Comparison of ENCODE assay signal across 12 cellular contexts in the genomic region with DNA sequence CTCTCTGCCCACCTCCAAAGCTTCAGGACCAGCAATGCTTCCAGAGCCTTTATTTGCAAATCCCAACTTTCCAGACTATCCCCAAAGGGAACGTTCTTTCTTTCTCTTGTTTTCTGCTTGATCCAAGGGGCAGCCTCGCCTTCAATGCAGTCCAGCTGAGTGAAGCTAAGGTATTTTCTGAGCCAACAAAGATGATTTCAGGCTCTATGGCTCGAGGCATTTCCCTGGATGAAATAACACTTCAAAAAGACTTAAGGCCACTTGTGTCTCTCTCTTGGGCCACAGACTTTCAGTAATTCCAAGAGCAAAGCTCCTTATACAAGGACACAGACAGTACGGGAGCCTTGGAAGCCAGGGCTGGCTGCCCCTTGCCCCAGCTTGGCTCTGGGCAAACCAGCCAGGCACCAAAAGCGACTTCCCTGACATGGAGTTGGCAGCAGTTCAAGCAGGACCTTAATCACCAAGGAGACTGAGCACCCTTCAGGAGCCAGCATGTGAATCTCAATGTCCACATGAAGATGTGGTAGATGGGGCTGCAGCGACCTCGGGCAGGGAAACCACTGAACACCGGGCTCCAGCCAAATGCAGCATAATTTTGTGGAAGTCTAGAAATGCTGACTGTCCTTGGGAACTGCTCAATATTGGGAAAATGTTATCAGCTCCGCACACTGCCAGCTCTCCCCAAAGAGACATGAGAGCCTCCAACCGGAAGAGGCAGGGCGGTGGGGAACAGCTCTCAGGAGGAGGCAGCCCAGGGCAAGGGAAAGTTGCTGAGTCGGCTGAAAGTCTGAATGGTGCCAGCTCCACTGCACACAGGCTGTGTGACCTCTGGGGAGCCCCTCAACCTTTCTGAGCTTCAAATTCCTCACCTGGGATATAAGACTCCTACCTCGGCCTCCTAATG. TPM values are rescaled to one million over a fixed set of nuclear protein-coding genes. Genes with fewer than 3 reads are reported as not detected.
DNase-seq lines count a peak whose midpoint lies in the region; ATAC-seq and TF ChIP-seq lines count a peak whose summit lies in the region.
"Had no signal": no experiment of that assay in that cellular context is flagged by ENCODE, and none has a peak within 500 bp of the region (broad histone marks: within the 10 kb centered on the region; RNA-seq: fewer than 3 reads in every experiment).

No MANE protein-coding gene starts in this region.

- H3K27me3 Mint-ChIP-seq in activated CD8-positive, alpha-beta memory T cell treated with anti-CD3 and anti-CD28 coated beads, Interleukin-2, amount 10 ng/mL, durations not matched to agents 7 days and 5 days, result no peaks in the 10 kb centered on the region
- H3K27me3 Mint-ChIP-seq in neural crest cell (ENCODE audit: low read depth), result no peaks in the 10 kb centered on the region
- no peaks in the 10 kb centered on the region for H3K27me3 Mint-ChIP-seq in activated naive CD4-positive, alpha-beta T cell treated with anti-CD3 and anti-CD28 coated beads for 36 hours (ENCODE audit: low read depth)
- H3K27me3 Mint-ChIP-seq: IgD-negative memory B cell had no signal

- intact Hi-C loops in vagina (cut with DNase I), result no loop called here
- intact Hi-C loops in activated naive CD4-positive, alpha-beta T cell treated with anti-CD3 and anti-CD28 coated beads for 36 hours (cut with micrococcal nuclease), result no loop called here

- CTCF ChIA-PET in activated CD8-positive, alpha-beta memory T cell treated with anti-CD3 and anti-CD28 coated beads, Interleukin-2, amount 10 ng/mL, durations not matched to agents 7 days and 5 days (lab: Charles Lee), result interaction anchor here (0.5 to 2.4 kb wide), 10 partner anchors 26 to 104 kb away, joined by 3 to 11 read pairs (median 6); a partner anchor contains a TSS
- CTCF ChIA-PET in activated naive CD4-positive, alpha-beta T cell treated with anti-CD3 and anti-CD28 coated beads for 36 hours (lab: Charles Lee), result interaction anchor here (1.2 to 1.4 kb wide), 2 partner anchors 34 to 103 kb away, joined by 3 read pairs; no protein-coding TSS in a partner anchor

- H3K4me3 Mint-ChIP-seq in activated CD8-positive, alpha-beta memory T cell treated with anti-CD3 and anti-CD28 coated beads, Interleukin-2, amount 10 ng/mL, durations not matched to agents 7 days and 5 days, result no peak overlapping the region
- no peak overlapping the region for H3K4me3 Mint-ChIP-seq in neural crest cell
- H3K4me3 Mint-ChIP-seq in activated naive CD4-positive, alpha-beta T cell treated with anti-CD3 and anti-CD28 coated beads for 36 hours, result no peak overlapping the region
- H3K4me3 Mint-ChIP-seq: IgD-negative memory B cell had no signal

- H3K4me3 ChIP-seq in vagina, result peak overlapping the region in 1 of 2 donors; percentile 11

- no peaks in the 10 kb centered on the region for H3K27me3 ChIP-seq in vagina

- H3K27ac ChIP-seq in epithelial cell of prostate (peak overlapping the region; percentile 78), vagina (peak overlapping the region; percentile 60)

- no peak overlapping the region for H3K27ac Mint-ChIP-seq in activated CD8-positive, alpha-beta memory T cell treated with anti-CD3 and anti-CD28 coated beads, Interleukin-2, amount 10 ng/mL, durations not matched to agents 7 days and 5 days
- peak overlapping the region; percentile 50 for H3K27ac Mint-ChIP-seq in neural crest cell (ENCODE audit: unreplicated experiment)
- no peak overlapping the region for H3K27ac Mint-ChIP-seq in activated naive CD4-positive, alpha-beta T cell treated with anti-CD3 and anti-CD28 coated beads for 36 hours

- no peak for TF ChIP-seq POLR2A in vagina (IDR thresholded peaks at IDR 0.05)

- no peaks in the 10 kb centered on the region for H3K9me3 ChIP-seq in vagina

- no peaks in the 10 kb centered on the region for H3K36me3 Mint-ChIP-seq in activated CD8-positive, alpha-beta memory T cell treated with anti-CD3 and anti-CD28 coated beads, Interleukin-2, amount 10 ng/mL, durations not matched to agents 7 days and 5 days
- peaks cover 4% of the 10 kb centered on the region for H3K36me3 Mint-ChIP-seq in neural crest cell (ENCODE audit: low read depth)
- H3K36me3 Mint-ChIP-seq in activated naive CD4-positive, alpha-beta T cell treated with anti-CD3 and anti-CD28 coated beads for 36 hours (ENCODE audit: low read depth), result no peaks in the 10 kb centered on the region
- H3K36me3 Mint-ChIP-seq: IgD-negative memory B cell had no signal

- H3K4me1 Mint-ChIP-seq in activated CD8-positive, alpha-beta memory T cell treated with anti-CD3 and anti-CD28 coated beads, Interleukin-2, amount 10 ng/mL, durations not matched to agents 7 days and 5 days, result peaks cover 20% of the 10 kb centered on the region
- H3K4me1 Mint-ChIP-seq in neural crest cell, result peaks cover 37% of the 10 kb centered on the region
- peaks cover 7% of the 10 kb centered on the region for H3K4me1 Mint-ChIP-seq in activated naive CD4-positive, alpha-beta T cell treated with anti-CD3 and anti-CD28 coated beads for 36 hours (ENCODE audit: low read depth)

- peaks cover 53% of the 10 kb centered on the region for H3K4me1 ChIP-seq in vagina

- no peak for TF ChIP-seq CTCF in neural crest cell (conservative IDR thresholded peaks at IDR 0.05)
- no peak for TF ChIP-seq CTCF in vagina (IDR thresholded peaks at IDR 0.05)

- ATAC-seq in activated CD8-positive, alpha-beta memory T cell treated with anti-CD3 and anti-CD28 coated beads, Interleukin-2, amount 10 ng/mL, durations not matched to agents 7 days and 5 days, result no peak
- no peak for ATAC-seq in GM21786 (IDR thresholded peaks at IDR 0.05; ENCODE audit: unreplicated experiment)

- no peaks in the 10 kb centered on the region for H3K36me3 ChIP-seq in vagina

- peak; percentile 31 for DNase-seq in activated CD8-positive, alpha-beta memory T cell treated with anti-CD3 and anti-CD28 coated beads, Interleukin-2, amount 10 ng/mL, durations not matched to agents 7 days and 5 days
- DNase-seq in activated CD8-positive, alpha-beta memory T cell treated with anti-CD3 and anti-CD28 coated beads, Interleukin-2, amount 50 U/mL, for 4 hours, result no peak
- DNase-seq in epithelial cell of prostate (ENCODE audit: low read depth, low spot score) (no peak), neural crest cell (ENCODE audit: low read depth, low spot score) (no peak), vagina (ENCODE audit: extremely low spot score in 2 of 2) (no peak), LoVo (ENCODE audit: low spot score) (no peak)
- DNase-seq in activated naive CD4-positive, alpha-beta T cell treated with anti-CD3 and anti-CD28 coated beads for 36 hours, result no peak
- DNase-seq: GOT3; retina; stimulated activated naive CD4-positive, alpha-beta T cell had no signal

- no peaks in the 10 kb centered on the region for H3K9me3 Mint-ChIP-seq in activated CD8-positive, alpha-beta memory T cell treated with anti-CD3 and anti-CD28 coated beads, Interleukin-2, amount 10 ng/mL, durations not matched to agents 7 days and 5 days (ENCODE audit: low read depth)
- no peaks in the 10 kb centered on the region for H3K9me3 Mint-ChIP-seq in neural crest cell
- H3K9me3 Mint-ChIP-seq in activated naive CD4-positive, alpha-beta T cell treated with anti-CD3 and anti-CD28 coated beads for 36 hours, result no peaks in the 10 kb centered on the region
- H3K9me3 Mint-ChIP-seq: IgD-negative memory B cell had no signal

RNA-seq across cellular contexts. Expression of a gene that starts 39.0 kb away (rescaled TPM):
- total RNA-seq in activated CD8-positive, alpha-beta memory T cell treated with anti-CD3 and anti-CD28 coated beads, Interleukin-2, amount 10 ng/mL, durations not matched to agents 7 days and 5 days, result 10 to 100 TPM in 1 of 2 experiments, 1 to 10 TPM in 1; 8.5 to 10.8 TPM
- 12.6 and 16.3 TPM in 2 replicates for total RNA-seq in neural crest cell
- total RNA-seq in vagina, result 43.2 TPM
- total RNA-seq in activated naive CD4-positive, alpha-beta T cell treated with anti-CD3 and anti-CD28 coated beads for 36 hours, result 1 to 10 TPM; 5.7 to 5.9 TPM

RNA-seq across cellular contexts. Expression of a gene that starts 41.4 kb away (rescaled TPM):
- 100 to 1,000 TPM; 199 to 220 TPM for total RNA-seq in activated CD8-positive, alpha-beta memory T cell treated with anti-CD3 and anti-CD28 coated beads, Interleukin-2, amount 10 ng/mL, durations not matched to agents 7 days and 5 days
- total RNA-seq in neural crest cell (48.8 and 51.2 TPM in 2 replicates), vagina (52.3 TPM)
- 100 to 1,000 TPM; 114 to 126 TPM for total RNA-seq in activated naive CD4-positive, alpha-beta T cell treated with anti-CD3 and anti-CD28 coated beads for 36 hours

RNA-seq across cellular contexts. Expression of a gene that starts 55.3 kb away (rescaled TPM):
- total RNA-seq in activated CD8-positive, alpha-beta memory T cell treated with anti-CD3 and anti-CD28 coated beads, Interleukin-2, amount 10 ng/mL, durations not matched to agents 7 days and 5 days, result 10 to 100 TPM; 21.1 to 21.4 TPM
- total RNA-seq in neural crest cell, result 17.1 and 18.4 TPM in 2 replicates
- not detected for total RNA-seq in vagina
- total RNA-seq in activated naive CD4-positive, alpha-beta T cell treated with anti-CD3 and anti-CD28 coated beads for 36 hours, result 1 to 10 TPM; 4.2 to 8.2 TPM
